18 cellular contexts compared by ENCODE assay signal in the genomic region with DNA sequence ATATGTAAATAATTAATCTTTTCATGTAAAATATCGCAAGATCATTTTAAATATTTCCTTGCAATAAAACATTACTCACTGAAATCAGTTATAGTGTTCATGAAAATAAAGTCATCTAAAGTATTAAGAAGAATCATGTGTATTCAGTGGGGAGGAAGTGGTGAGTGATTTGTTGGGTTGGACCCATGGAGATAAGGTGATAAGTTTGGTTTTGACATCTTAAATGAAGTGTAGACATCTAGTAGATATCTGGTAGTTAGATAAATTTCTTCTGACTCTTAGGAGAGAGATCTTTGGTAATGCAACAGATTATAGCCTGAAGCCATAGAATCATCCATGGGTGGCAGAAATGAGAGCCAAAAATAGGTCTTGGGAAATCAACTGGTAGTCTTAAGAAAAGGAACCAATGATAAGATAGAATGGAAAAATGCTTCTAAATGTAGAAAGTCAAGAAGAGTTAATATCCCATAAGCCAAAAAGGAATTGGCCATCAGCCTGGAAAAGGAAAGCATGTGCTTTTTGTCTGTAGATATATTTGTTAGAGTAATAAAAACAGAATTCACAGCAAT.
"Had no signal": no experiment of that assay in that cellular context is flagged by ENCODE, and none has a peak within 500 bp of the region (broad histone marks: within the 10 kb centered on the region; RNA-seq: fewer than 3 reads in every experiment).

No MANE protein-coding gene starts in this region.

- DNase-seq: activated CD4-positive, alpha-beta T cell treated with anti-CD3 and anti-CD28 coated beads, Interleukin-2, amount 50 U/mL, for 4 hours; activated naive CD4-positive, alpha-beta T cell treated with Interleukin-2 at 50 U/mL for 16 hours; activated T-cell treated with anti-CD3 and anti-CD28 coated beads for 4 hours; cortex of kidney; effector CD4-positive, alpha-beta T cell; glutamatergic neuron; naive B cell; ovary; spleen; stimulated activated naive CD8-positive, alpha-beta T cell treated with anti-CD3 and anti-CD28 coated beads, Interleukin-15, amount 100 ng/mL, for 72 hours; T-helper 9 cell; testis; upper lobe of left lung had no signal

- H3K27me3 ChIP-seq: neural progenitor cell, ovary, spleen, testis, upper lobe of left lung had no signal

- H3K4me3 ChIP-seq: lung, neural progenitor cell, ovary, spleen, testis, upper lobe of left lung had no signal

- H3K36me3 ChIP-seq: neural progenitor cell, ovary, spleen, upper lobe of left lung had no signal

- H3K4me1 ChIP-seq: neural progenitor cell, spleen, testis, upper lobe of left lung had no signal

- ATAC-seq: activated CD4-positive, CD25-positive, alpha-beta regulatory T cell treated with anti-CD3 and anti-CD28 coated beads, Interleukin-2, amount 50 U/mL, for 24 hours; activated T-helper 17 cell treated with anti-CD3 and anti-CD28 coated beads, Interleukin-2, amount 50 U/mL, for 72 hours; sciatic nerve; stimulated activated naive CD8-positive, alpha-beta T cell treated with anti-CD3 and anti-CD28 coated beads, Interleukin-15, amount 100 ng/mL, for 72 hours had no signal

- H3K27ac ChIP-seq: neural progenitor cell, ovary, spleen, testis, upper lobe of left lung had no signal

- H3K9me3 ChIP-seq: ovary, testis, upper lobe of left lung had no signal
